8 cellular contexts compared by ENCODE assay signal in the genomic region with DNA sequence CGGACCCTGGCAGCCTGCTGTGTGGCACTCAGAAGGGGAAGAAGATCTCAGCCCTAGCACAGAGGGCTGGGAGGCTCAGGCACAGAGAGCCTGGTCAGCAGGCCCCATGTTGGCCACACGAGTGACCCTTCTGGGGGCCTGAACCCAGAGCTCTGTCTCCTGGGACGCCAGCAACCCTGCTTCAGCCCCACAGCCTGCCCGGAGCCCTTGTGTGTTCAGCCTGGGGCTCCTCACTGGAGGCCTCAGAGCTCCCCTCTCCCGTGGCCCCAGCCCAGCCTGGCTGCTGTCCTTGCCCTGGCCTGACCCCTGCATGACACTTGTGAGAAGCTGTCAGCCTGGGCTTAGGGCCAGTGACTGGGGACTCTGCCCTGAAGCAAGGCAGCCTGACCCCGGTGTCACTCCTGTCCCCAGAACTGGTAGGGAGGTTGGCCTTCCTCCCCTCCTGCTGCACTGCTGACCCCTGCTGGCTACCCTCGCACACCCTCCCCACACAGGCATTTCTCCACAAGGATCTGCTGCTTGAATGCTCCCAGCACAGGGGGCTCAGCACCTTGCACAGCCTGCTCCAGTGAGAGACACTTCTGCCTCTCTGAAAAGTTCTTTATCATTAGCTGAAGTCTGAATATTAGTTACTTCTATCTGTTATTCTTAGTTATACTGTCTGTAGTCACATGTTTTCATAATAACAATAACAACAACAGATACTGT. TPM values are rescaled to one million over a fixed set of nuclear protein-coding genes. Genes with fewer than 3 reads are reported as not detected.
A peak's percentile ranks its signal among the peaks of the same experiment; 100 is the strongest.
DNase-seq lines count a peak whose midpoint lies in the region; ATAC-seq and TF ChIP-seq lines count a peak whose summit lies in the region.

No MANE protein-coding gene starts in this region.

- intact Hi-C loops in MCF 10A (cut with micrococcal nuclease): loop anchor here (1.0 to 2.0 kb wide), 4 partner anchors 17 to 177 kb away; partner anchors contain the start of gene UQCC2

- no peaks in the 10 kb centered on the region for H3K9me2 ChIP-seq in Karpas-422 (replicated peaks; ENCODE audit: insufficient read depth, low read length)

- DNase-seq in Daoy (ENCODE audit: low read depth): peak; percentile 65
- peak; percentile 84 for DNase-seq in Karpas-422
- DNase-seq in MCF 10A (ENCODE audit: unreplicated experiment): peak; percentile 75
- peak; percentile 97 for DNase-seq in left lobe of liver (ENCODE audit: low spot score)
- DNase-seq in stimulated activated CD8-positive, alpha-beta memory T cell treated with anti-CD3 and anti-CD28 coated beads, Interleukin-4, amount 100 ng/mL, for 24 hours (ENCODE audit: low read depth): peak; percentile 13
- DNase-seq in amniotic stem cell (lab: John Stamatoyannopoulos, UW): no peak

- H3K4me3 ChIP-seq in Karpas-422 (ENCODE audit: low read length): no peak overlapping the region

- peaks cover 15% of the 10 kb centered on the region for H3K4me1 Mint-ChIP-seq in MCF 10A (ENCODE audit: insufficient read depth, unreplicated experiment)

- no peaks in the 10 kb centered on the region for H3K4me1 ChIP-seq in Karpas-422 (ENCODE audit: low read length)

- no peak overlapping the region for H2AFZ ChIP-seq in Karpas-422 (ENCODE audit: low read length)

- CTCF ChIA-PET in MCF 10A (lab: Yijun Ruan, JAX): interaction anchor here (0.5 to 13.5 kb wide), 28 partner anchors 8 to 775 kb away, joined by 3 to 228 read pairs (median 4); partner anchors contain the start of genes IP6K3 and UQCC2

- H3K36me3 Mint-ChIP-seq in MCF 10A (ENCODE audit: insufficient read depth, unreplicated experiment): no peaks in the 10 kb centered on the region

- no peaks in the 10 kb centered on the region for H3K27me3 Mint-ChIP-seq in MCF 10A (ENCODE audit: insufficient read depth, unreplicated experiment)

- no TSS peak for BruUV-seq in MCF 10A (replicated peaks; lab: Mats Ljungman, UMichigan)

- no peaks in the 10 kb centered on the region for H3K9me3 ChIP-seq in Karpas-422 (ENCODE audit: low read length)

- H3K79me2 ChIP-seq in Karpas-422 (ENCODE audit: low read length): no peaks in the 10 kb centered on the region

- 0 out of 2 replicates have a peak, but pooled peaks cover 4% of the 10 kb centered on the region for H4K20me1 ChIP-seq in Karpas-422 (ENCODE audit: insufficient read depth, low read depth, low read length)

- H3K27me3 ChIP-seq in Karpas-422 (ENCODE audit: low read length): no peaks in the 10 kb centered on the region

- no peaks in the 10 kb centered on the region for H3K9me3 Mint-ChIP-seq in MCF 10A (ENCODE audit: unreplicated experiment)

- ATAC-seq in SK-N-SH treated with all-trans-retinoic acid at 6 μM for 48 hours: peak; percentile 85
- peak; percentile 97 for ATAC-seq in left lobe of liver
- no peak for ATAC-seq in GM18511 (IDR thresholded peaks at IDR 0.05; ENCODE audit: unreplicated experiment)

- POLR2A ChIA-PET in MCF 10A (lab: Yijun Ruan, JAX): interaction anchor here (0.6 to 2.6 kb wide), 5 partner anchors 10 to 308 kb away, joined by 3 to 13 read pairs (median 10); partner anchors contain the start of genes IP6K3 and UQCC2

- no peak overlapping the region for H3K27ac Mint-ChIP-seq in MCF 10A (ENCODE audit: low read depth, unreplicated experiment)

- H3K36me3 ChIP-seq in Karpas-422 (ENCODE audit: insufficient read depth, low read length): no peaks in the 10 kb centered on the region

- TF ChIP-seq CTCF in MCF 10A (IDR thresholded peaks at IDR 0.05; ENCODE audit: unreplicated experiment): peak; percentile 80

- H3K27ac ChIP-seq in Karpas-422 (ENCODE audit: low read length): no peak overlapping the region

- H3K9ac ChIP-seq in Karpas-422 (ENCODE audit: low read length): no peak overlapping the region

- no peak overlapping the region for H3K4me2 ChIP-seq in Karpas-422 (ENCODE audit: low read depth, low read length, poor library complexity, severe bottlenecking)

- no peak overlapping the region for H3K4me3 Mint-ChIP-seq in MCF 10A (ENCODE audit: unreplicated experiment)

TF ChIP-seq in SK-N-SH treated with all-trans-retinoic acid at 6 μM for 48 hours, 23 proteins besides CTCF, POLR2A, EP300 and RAD21 (continues in another document):
- TF ChIP-seq POU6F1 (CRISPR knock-in tag; IDR thresholded peaks at IDR 0.05; ENCODE audit: borderline replicate concordance, low read depth): no peak
- no peak for TF ChIP-seq RARB (CRISPR knock-in tag; IDR thresholded peaks at IDR 0.05)
- no peak for TF ChIP-seq TOX (CRISPR knock-in tag; IDR thresholded peaks at IDR 0.05; ENCODE audit: borderline replicate concordance)
- TF ChIP-seq PPARA (CRISPR knock-in tag; IDR thresholded peaks at IDR 0.05; ENCODE audit: borderline replicate concordance): no peak
- TF ChIP-seq ISL1 (CRISPR knock-in tag; IDR thresholded peaks at IDR 0.05): no peak
- no peak for TF ChIP-seq GLIS3 (CRISPR knock-in tag; IDR thresholded peaks at IDR 0.05)
- no peak for TF ChIP-seq ESRRG (CRISPR knock-in tag; IDR thresholded peaks at IDR 0.05)
- TF ChIP-seq, protein P1, sequence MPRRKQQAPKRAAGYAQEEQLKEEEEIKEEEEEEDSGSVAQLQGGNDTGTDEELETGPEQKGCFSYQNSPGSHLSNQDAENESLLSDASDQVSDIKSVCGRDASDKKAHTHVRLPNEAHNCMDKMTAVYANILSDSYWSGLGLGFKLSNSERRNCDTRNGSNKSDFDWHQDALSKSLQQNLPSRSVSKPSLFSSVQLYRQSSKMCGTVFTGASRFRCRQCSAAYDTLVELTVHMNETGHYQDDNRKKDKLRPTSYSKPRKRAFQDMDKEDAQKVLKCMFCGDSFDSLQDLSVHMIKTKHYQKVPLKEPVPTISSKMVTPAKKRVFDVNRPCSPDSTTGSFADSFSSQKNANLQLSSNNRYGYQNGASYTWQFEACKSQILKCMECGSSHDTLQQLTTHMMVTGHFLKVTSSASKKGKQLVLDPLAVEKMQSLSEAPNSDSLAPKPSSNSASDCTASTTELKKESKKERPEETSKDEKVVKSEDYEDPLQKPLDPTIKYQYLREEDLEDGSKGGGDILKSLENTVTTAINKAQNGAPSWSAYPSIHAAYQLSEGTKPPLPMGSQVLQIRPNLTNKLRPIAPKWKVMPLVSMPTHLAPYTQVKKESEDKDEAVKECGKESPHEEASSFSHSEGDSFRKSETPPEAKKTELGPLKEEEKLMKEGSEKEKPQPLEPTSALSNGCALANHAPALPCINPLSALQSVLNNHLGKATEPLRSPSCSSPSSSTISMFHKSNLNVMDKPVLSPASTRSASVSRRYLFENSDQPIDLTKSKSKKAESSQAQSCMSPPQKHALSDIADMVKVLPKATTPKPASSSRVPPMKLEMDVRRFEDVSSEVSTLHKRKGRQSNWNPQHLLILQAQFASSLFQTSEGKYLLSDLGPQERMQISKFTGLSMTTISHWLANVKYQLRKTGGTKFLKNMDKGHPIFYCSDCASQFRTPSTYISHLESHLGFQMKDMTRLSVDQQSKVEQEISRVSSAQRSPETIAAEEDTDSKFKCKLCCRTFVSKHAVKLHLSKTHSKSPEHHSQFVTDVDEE (CRISPR knock-in tag; IDR thresholded peaks at IDR 0.05): no peak
- no peak for TF ChIP-seq PATZ1 (CRISPR knock-in tag; IDR thresholded peaks at IDR 0.05; ENCODE audit: borderline replicate concordance)
- TF ChIP-seq SNAI2 (CRISPR knock-in tag; IDR thresholded peaks at IDR 0.05): no peak
- no peak for TF ChIP-seq ZFP30 (CRISPR knock-in tag; IDR thresholded peaks at IDR 0.05)
- no peak for TF ChIP-seq ZNF70 (CRISPR knock-in tag; IDR thresholded peaks at IDR 0.05)
- TF ChIP-seq TCF4 (CRISPR knock-in tag; IDR thresholded peaks at IDR 0.05; ENCODE audit: borderline replicate concordance): no peak
- no peak for TF ChIP-seq CSDC2 (CRISPR knock-in tag; IDR thresholded peaks at IDR 0.05)

RNA-seq across cellular contexts. Expression of gene IP6K3, which starts 15.4 kb away (rescaled TPM):
- not detected in 2 replicates for total RNA-seq in Daoy (2014; rRNA removed; shearing (Covaris generic))
- not detected in 2 replicates for total RNA-seq in Karpas-422 (2014; rRNA removed; shearing (Covaris generic); ENCODE audit: low replicate concordance)
- 0.25 and 1.7 TPM in 2 replicates for total RNA-seq in MCF 10A (2022)
- total RNA-seq in left lobe of liver: 4.1 TPM

RNA-seq across cellular contexts. Expression of gene LEMD2, which starts 26.9 kb away (rescaled TPM):
- total RNA-seq in Daoy (2014; rRNA removed; shearing (Covaris generic)): 63.3 and 71.0 TPM in 2 replicates
- 32.8 and 42.1 TPM in 2 replicates for total RNA-seq in Karpas-422 (2014; rRNA removed; shearing (Covaris generic); ENCODE audit: low replicate concordance)
- total RNA-seq in MCF 10A (2022) (70.5 and 79.2 TPM in 2 replicates), left lobe of liver (20.2 TPM)

RNA-seq across cellular contexts. Expression of gene MLN, which starts 41.7 kb away (rescaled TPM):
- total RNA-seq in Daoy (2014; rRNA removed; shearing (Covaris generic)): not detected in 2 replicates
- not detected in 2 replicates for total RNA-seq in Karpas-422 (2014; rRNA removed; shearing (Covaris generic); ENCODE audit: low replicate concordance)
- total RNA-seq in MCF 10A (2022): not detected in 2 replicates
- not detected for total RNA-seq in left lobe of liver

RNA-seq across cellular contexts. Expression of gene UQCC2, which starts 50.6 kb away (rescaled TPM):
- 97.6 and 115 TPM in 2 replicates for total RNA-seq in Daoy (2014; rRNA removed; shearing (Covaris generic))
- total RNA-seq in Karpas-422 (2014; rRNA removed; shearing (Covaris generic); ENCODE audit: low replicate concordance): 32.8 and 48.9 TPM in 2 replicates
- total RNA-seq in MCF 10A (2022) (122 and 147 TPM in 2 replicates), left lobe of liver (34.9 TPM)
